In genomic region chr1:10082785-10083479, GRCh38 we compare ENCODE assay signal across 17 cellular contexts. TPM values are rescaled to one million over a fixed set of nuclear protein-coding genes. Genes with fewer than 3 reads are reported as not detected.
DNase-seq lines count a peak whose midpoint lies in the region; ATAC-seq and TF ChIP-seq lines count a peak whose summit lies in the region.
"Had no signal": no experiment of that assay in that cellular context is flagged by ENCODE, and none has a peak within 500 bp of the region (broad histone marks: within the 10 kb centered on the region; RNA-seq: fewer than 3 reads in every experiment).

No MANE protein-coding gene starts in this region.

- H3K9ac ChIP-seq in mesenchymal stem cell (ENCODE audit: low read length): no peak overlapping the region
- no peak overlapping the region for H3K9ac ChIP-seq in Karpas-422 (ENCODE audit: low read length)
- H3K9ac ChIP-seq: KMS-11 had no signal

- TF ChIP-seq CTCF in HEK293 (tag by site-specific recombination; IDR thresholded peaks at IDR 0.05) (no peak), dorsolateral prefrontal cortex (IDR thresholded peaks at IDR 0.05 in 54 of 56, conservative IDR thresholded peaks at IDR 0.05 in 2 of 56; ENCODE audit: low read depth in 1 of 56, partially characterized antibody in 56 of 56) (no peak)

- H3K4me3 ChIP-seq in CD4-positive, CD25-positive, alpha-beta regulatory T cell (ENCODE audit: low read depth, low read length): no peak overlapping the region
- H3K4me3 ChIP-seq in HEK293 (ENCODE audit: low read depth, low read length) (no peak overlapping the region), dorsolateral prefrontal cortex (no peak overlapping the region), mesenchymal stem cell (ENCODE audit: insufficient read depth in 1 of 2, low read depth in 1 of 2, low read length in 2 of 2) (no peak overlapping the region), Karpas-422 (ENCODE audit: low read length) (no peak overlapping the region)
- H3K4me3 ChIP-seq: thoracic aorta had no signal

- H2BK5ac ChIP-seq in mesenchymal stem cell (ENCODE audit: low read depth, low read length, poor library complexity, severe bottlenecking): no peak overlapping the region

- no peak overlapping the region for H2BK12ac ChIP-seq in mesenchymal stem cell (ENCODE audit: low read length in 2 of 2)

- peaks cover 28% of the 10 kb centered on the region for H3K36me3 Mint-ChIP-seq in CD4-positive, CD25-positive, alpha-beta regulatory T cell

- no peak overlapping the region for H2AK5ac ChIP-seq in mesenchymal stem cell (ENCODE audit: low read length, severe bottlenecking)

- H3K4ac ChIP-seq in mesenchymal stem cell (ENCODE audit: low read depth in 1 of 2, low read length in 2 of 2): no peak overlapping the region

- H3K9me2 ChIP-seq in Karpas-422 (replicated peaks; ENCODE audit: insufficient read depth, low read length): no peaks in the 10 kb centered on the region

- no peak overlapping the region for H3K4me3 Mint-ChIP-seq in CD4-positive, CD25-positive, alpha-beta regulatory T cell
- H3K4me3 Mint-ChIP-seq: activated naive CD8-positive, alpha-beta T cell treated with anti-CD3 and anti-CD28 coated beads, Interleukin-2, amount 50 U/mL, for 24 hours; activated T-helper 1 cell treated with anti-CD3 and anti-CD28 coated beads, Interleukin-12 subunit alpha, Interleukin-12 subunit beta, Interleukin-2, Interleukin-4 antibody, amounts not matched to agents 30 ng/mL and 10 ng/mL and 1 ng/mL, durations not matched to agents 14 hours and 24 hours and 36 hours; naive thymus-derived CD8-positive, alpha-beta T cell had no signal

- peaks cover 6% of the 10 kb centered on the region for H3K36me3 ChIP-seq in CD4-positive, CD25-positive, alpha-beta regulatory T cell (ENCODE audit: control insufficient read depth, insufficient read depth, low read length)
- H3K36me3 ChIP-seq in HEK293 (ENCODE audit: control insufficient read depth in 2 of 2, insufficient read depth in 1 of 2, low read length in 2 of 2): peaks cover 0 to 4% of the 10 kb centered on the region in 2 experiments; a peak in 2 of 3 replicates
- H3K36me3 ChIP-seq in mesenchymal stem cell (ENCODE audit: control insufficient read depth in 1 of 2, insufficient read depth in 2 of 2, low read depth in 1 of 2, low read length in 2 of 2): peaks cover 3 to 16% of the 10 kb centered on the region in 2 experiments
- H3K36me3 ChIP-seq in Karpas-422 (ENCODE audit: insufficient read depth, low read length): no peaks in the 10 kb centered on the region
- H3K36me3 ChIP-seq: thoracic aorta had no signal

- H3K27me3 ChIP-seq in CD4-positive, CD25-positive, alpha-beta regulatory T cell (ENCODE audit: control insufficient read depth, insufficient read depth, low read length): no peaks in the 10 kb centered on the region
- H3K27me3 ChIP-seq in dorsolateral prefrontal cortex (no peaks in the 10 kb centered on the region), mesenchymal stem cell (ENCODE audit: control insufficient read depth in 1 of 2, insufficient read depth in 1 of 2, low read length in 2 of 2) (no peaks in the 10 kb centered on the region), Karpas-422 (ENCODE audit: low read length) (no peaks in the 10 kb centered on the region)

- intact Hi-C loops in dorsolateral prefrontal cortex (cut with DNase I) (no loop called here), Right ventricle myocardium superior (cut with DNase I) (no loop called here)

- peaks cover 3% of the 10 kb centered on the region for H3K4me1 ChIP-seq in CD4-positive, CD25-positive, alpha-beta regulatory T cell (ENCODE audit: control insufficient read depth, insufficient read depth, low read length, poor library complexity, severe bottlenecking)
- H3K4me1 ChIP-seq in HEK293 (ENCODE audit: control insufficient read depth, insufficient read depth, low read length) (no peaks in the 10 kb centered on the region), mesenchymal stem cell (ENCODE audit: control insufficient read depth, insufficient read depth, low read depth, low read length) (peaks cover 2% of the 10 kb centered on the region), Karpas-422 (ENCODE audit: low read length) (no peaks in the 10 kb centered on the region)

- H4K20me1 ChIP-seq in Karpas-422 (ENCODE audit: insufficient read depth, low read depth, low read length): no peaks in the 10 kb centered on the region

- no peak overlapping the region for H2BK120ac ChIP-seq in mesenchymal stem cell (ENCODE audit: low read depth, low read length)

- no peak overlapping the region for H2BK15ac ChIP-seq in mesenchymal stem cell (ENCODE audit: low read depth, poor library complexity, severe bottlenecking)

- H3K79me2 ChIP-seq in Karpas-422 (ENCODE audit: low read length): peaks cover 21% of the 10 kb centered on the region

- no peaks in the 10 kb centered on the region for H3K9me3 ChIP-seq in CD4-positive, CD25-positive, alpha-beta regulatory T cell (ENCODE audit: control insufficient read depth in 2 of 2, low read length in 2 of 2)
- H3K9me3 ChIP-seq in HEK293 (ENCODE audit: control insufficient read depth, insufficient read depth, low read depth, low read length) (no peaks in the 10 kb centered on the region), mesenchymal stem cell (ENCODE audit: control insufficient read depth, low read length) (no peaks in the 10 kb centered on the region), Karpas-422 (ENCODE audit: low read length) (no peaks in the 10 kb centered on the region)
- H3K9me3 ChIP-seq: thoracic aorta had no signal

- H3K14ac ChIP-seq in mesenchymal stem cell (ENCODE audit: low read length in 2 of 2): no peak overlapping the region

- H2AFZ ChIP-seq in mesenchymal stem cell (ENCODE audit: low read depth, low read length) (no peak overlapping the region), Karpas-422 (ENCODE audit: low read length) (no peak overlapping the region)

- no peak overlapping the region for H4K8ac ChIP-seq in mesenchymal stem cell (ENCODE audit: low read length)

- no peak overlapping the region for H3K18ac ChIP-seq in mesenchymal stem cell (ENCODE audit: low read depth in 1 of 2, low read length in 2 of 2)

- DNase-seq in CD4-positive, CD25-positive, alpha-beta regulatory T cell: no peak
- DNase-seq in dorsolateral prefrontal cortex (no peak), mesenchymal stem cell (peak; percentile 69), NCI-H2107 treated with DMSO at 0.1 percent for 48 hours (lab: John Stamatoyannopoulos, UW; ENCODE audit: unreplicated experiment) (no peak), Right ventricle myocardium superior (no peak), Karpas-422 (no peak)
- DNase-seq: activated naive CD8-positive, alpha-beta T cell treated with anti-CD3 and anti-CD28 coated beads, Interleukin-2, amount 50 U/mL, for 24 hours; naive thymus-derived CD8-positive, alpha-beta T cell; NCI-H1417 treated with DMSO at 0.1 percent for 48 hours; NCI-H345; stimulated activated CD4-positive, alpha-beta T cell treated with anti-CD3 and anti-CD28 coated beads, Interleukin-12 subunit alpha, Interleukin-12 subunit beta, amount 100 ng/mL, for 4 hours had no signal

- no peak overlapping the region for H3K23ac ChIP-seq in mesenchymal stem cell (ENCODE audit: low read length in 2 of 2)

- peaks cover 12 to 27% (median 20%) of the 10 kb centered on the region in 4 donors for H3K4me1 Mint-ChIP-seq in CD4-positive, CD25-positive, alpha-beta regulatory T cell
- H3K4me1 Mint-ChIP-seq: activated naive CD8-positive, alpha-beta T cell treated with anti-CD3 and anti-CD28 coated beads, Interleukin-2, amount 50 U/mL, for 24 hours had no signal

- H3K27ac ChIP-seq in CD4-positive, CD25-positive, alpha-beta regulatory T cell (ENCODE audit: insufficient read depth, low read length, poor library complexity, severe bottlenecking): no peak overlapping the region
- no peak overlapping the region for H3K27ac ChIP-seq in HEK293 (ENCODE audit: extremely low read depth, low read depth, low read length)
- H3K27ac ChIP-seq in dorsolateral prefrontal cortex: peak overlapping the region in 34 of 59 donors; percentile 5 to 81 (median 53)
- no peak overlapping the region for H3K27ac ChIP-seq in mesenchymal stem cell (ENCODE audit: low read length, poor library complexity, severe bottlenecking)
- H3K27ac ChIP-seq in Karpas-422 (ENCODE audit: low read length): no peak overlapping the region
- H3K27ac ChIP-seq: KMS-11, thoracic aorta, VCaP had no signal

- peaks cover 25% of the 10 kb centered on the region for H3K79me1 ChIP-seq in mesenchymal stem cell (replicated peaks; ENCODE audit: low read length, poor library complexity, severe bottlenecking)

- 85% methylated on average over 3 of the region's 3 CpGs for WGBS in mesenchymal stem cell

- ATAC-seq in CD4-positive, CD25-positive, alpha-beta regulatory T cell (ENCODE audit: low read depth in 2 of 2): no peak
- no peak for ATAC-seq in HG02884 (IDR thresholded peaks at IDR 0.05; ENCODE audit: unreplicated experiment)
- ATAC-seq in Right ventricle myocardium superior (ENCODE audit: poor library complexity): no peak
- ATAC-seq: activated naive CD8-positive, alpha-beta T cell treated with anti-CD3 and anti-CD28 coated beads, Interleukin-2, amount 50 U/mL, for 24 hours; naive thymus-derived CD8-positive, alpha-beta T cell had no signal

- H4K91ac ChIP-seq in mesenchymal stem cell (ENCODE audit: low read length): no peak overlapping the region

- H3K27me3 Mint-ChIP-seq in CD4-positive, CD25-positive, alpha-beta regulatory T cell: no peaks in the 10 kb centered on the region
- H3K27me3 Mint-ChIP-seq: activated naive CD8-positive, alpha-beta T cell treated with anti-CD3 and anti-CD28 coated beads, Interleukin-2, amount 50 U/mL, for 24 hours; naive thymus-derived CD8-positive, alpha-beta T cell had no signal

- H3K4me2 ChIP-seq in mesenchymal stem cell (ENCODE audit: low read length, poor library complexity, severe bottlenecking) (no peak overlapping the region), Karpas-422 (ENCODE audit: low read depth, low read length, poor library complexity, severe bottlenecking) (no peak overlapping the region)
- H3K4me2 ChIP-seq: KMS-11 had no signal

- POLR2A ChIA-PET in HEK293 (lab: Yijun Ruan, JAX): no interaction called here

- H3K27ac Mint-ChIP-seq in CD4-positive, CD25-positive, alpha-beta regulatory T cell: peak overlapping the region in 2 of 3 donors; percentile 7 to 81
- H3K27ac Mint-ChIP-seq: activated naive CD8-positive, alpha-beta T cell treated with anti-CD3 and anti-CD28 coated beads, Interleukin-2, amount 50 U/mL, for 24 hours; activated T-helper 1 cell treated with anti-CD3 and anti-CD28 coated beads, Interleukin-12 subunit alpha, Interleukin-12 subunit beta, Interleukin-2, Interleukin-4 antibody, amounts not matched to agents 30 ng/mL and 10 ng/mL and 1 ng/mL, durations not matched to agents 14 hours and 24 hours and 36 hours had no signal

- CTCF ChIA-PET in HEK293 (lab: Yijun Ruan, JAX): no interaction called here

- peaks cover 0 to 4% (median 0%) of the 10 kb centered on the region in 7 donors for H3K9me3 Mint-ChIP-seq in CD4-positive, CD25-positive, alpha-beta regulatory T cell
- H3K9me3 Mint-ChIP-seq: activated naive CD8-positive, alpha-beta T cell treated with anti-CD3 and anti-CD28 coated beads, Interleukin-2, amount 50 U/mL, for 24 hours; activated T-helper 1 cell treated with anti-CD3 and anti-CD28 coated beads, Interleukin-12 subunit alpha, Interleukin-12 subunit beta, Interleukin-2, Interleukin-4 antibody, amounts not matched to agents 30 ng/mL and 10 ng/mL and 1 ng/mL, durations not matched to agents 14 hours and 24 hours and 36 hours had no signal

RNA-seq across cellular contexts. Expression of gene UBE4B, which starts 50.2 kb away (rescaled TPM):
- 38.7 TPM for total RNA-seq in CD4-positive, CD25-positive, alpha-beta regulatory T cell
- 1 to 10 TPM; 8.0 to 9.6 (median 9.2) TPM for polyA plus RNA-seq in CD4-positive, CD25-positive, alpha-beta regulatory T cell
- total RNA-seq in dorsolateral prefrontal cortex (100 to 1,000 TPM in 1 of 120 experiments, 10 to 100 TPM in 119; 59.0 to 105 (median 78.4) TPM), Right ventricle myocardium superior (74.3 TPM)
- polyA plus RNA-seq in mesenchymal stem cell (2013, experiment 1 of 2): 36.8 TPM
- 36.0 TPM for polyA plus RNA-seq in mesenchymal stem cell (2013, experiment 2 of 2)
- total RNA-seq in Karpas-422 (2014; rRNA removed; shearing (Covaris generic); ENCODE audit: low replicate concordance): 23.5 and 37.0 TPM in 2 replicates

Comparison
In these comparisons a context has a peak if more than half of its experiments do, and no peak if none do; other contexts are left out.
1. H3K27ac ChIP-seq: peak in dorsolateral prefrontal cortex (34 of 59); none in CD4-positive, CD25-positive, alpha-beta regulatory T cell (single experiment), HEK293 (single experiment), mesenchymal stem cell (single experiment) and Karpas-422 (single experiment).